ENCODE assay signal across 23 cellular contexts in genomic region chr1:215375386-215375785, GRCh38.
DNase-seq lines count a peak whose midpoint lies in the region; ATAC-seq, FAIRE-seq and TF ChIP-seq lines count a peak whose summit lies in the region.
"Had no signal": no experiment of that assay in that cellular context is flagged by ENCODE, and none has a peak within 500 bp of the region (broad histone marks: within the 10 kb centered on the region; RNA-seq: fewer than 3 reads in every experiment).

No MANE protein-coding gene starts in this region.

- H3K27ac ChIP-seq in GM23248 (no peak overlapping the region), astrocyte (ENCODE audit: low read depth, low read length) (no peak overlapping the region)
- H3K27ac ChIP-seq: 22Rv1 had no signal

- H3K4me1 ChIP-seq in GM23248 (ENCODE audit: insufficient read depth): peaks cover 14% of the 10 kb centered on the region
- no peaks in the 10 kb centered on the region for H3K4me1 ChIP-seq in astrocyte (ENCODE audit: insufficient read depth, low read length)
- H3K4me1 ChIP-seq: Caco-2 had no signal

- no peak overlapping the region for H2AFZ ChIP-seq in GM23248
- no peak overlapping the region for H2AFZ ChIP-seq in astrocyte (ENCODE audit: low read depth, low read length)

- DNase-seq in AG04449 (ENCODE audit: low read depth, low spot score): peak; percentile 23
- peak; percentile 1 for DNase-seq in GM23248
- peak; percentile 69 for DNase-seq in astrocyte (ENCODE audit: low read depth)
- no peak for DNase-seq in mesothelial cell of epicardium (ENCODE audit: low spot score in 2 of 2, unreplicated experiment in 2 of 2)
- DNase-seq in cerebellar nuclear complex (lab: John Stamatoyannopoulos, UW): no peak
- no peak for DNase-seq in HEK293T (ENCODE audit: extremely low spot score)
- DNase-seq: C1 segment of cervical spinal cord; Caco-2; CD4-positive, alpha-beta memory T cell; DMS153; DND-41; EL; GDM1; H9; HFFc6 had no signal

- H3K36me3 ChIP-seq in GM23248 (ENCODE audit: low read depth) (no peaks in the 10 kb centered on the region), astrocyte (ENCODE audit: insufficient read depth, low read length) (no peaks in the 10 kb centered on the region)

- no peak for FAIRE-seq in astrocyte (lab: Jason Lieb, UNC)
- FAIRE-seq: A204.1, GM12878, GM19239, H1 had no signal

- H3K9me3 ChIP-seq in GM23248 (ENCODE audit: low read depth) (no peaks in the 10 kb centered on the region), astrocyte (ENCODE audit: insufficient read depth, low read depth, low read length) (no peaks in the 10 kb centered on the region)
- H3K9me3 ChIP-seq: Caco-2 had no signal

- no peaks in the 10 kb centered on the region for H3K9me2 ChIP-seq in GM23248 (ENCODE audit: insufficient read depth)

- no peaks in the 10 kb centered on the region for H3K4me1 Mint-ChIP-seq in astrocyte (ENCODE audit: low read depth, unreplicated experiment)
- H3K4me1 Mint-ChIP-seq in mesothelial cell of epicardium: peaks cover 21% of the 10 kb centered on the region
- H3K4me1 Mint-ChIP-seq: CD4-positive, alpha-beta memory T cell; H9 had no signal

- ATAC-seq in GM19324 (IDR thresholded peaks at IDR 0.05; ENCODE audit: low FRiP score, unreplicated experiment) (no peak), GM19467 (IDR thresholded peaks at IDR 0.05; ENCODE audit: unreplicated experiment) (no peak)
- ATAC-seq: GM12878, HCT116 had no signal

- H3K79me2 ChIP-seq in GM23248 (ENCODE audit: insufficient read depth) (no peaks in the 10 kb centered on the region), astrocyte (ENCODE audit: insufficient read depth, low read length) (no peaks in the 10 kb centered on the region)

- no peak overlapping the region for H3K4me3 Mint-ChIP-seq in astrocyte (ENCODE audit: unreplicated experiment)
- H3K4me3 Mint-ChIP-seq in mesothelial cell of epicardium: no peak overlapping the region
- H3K4me3 Mint-ChIP-seq: CD4-positive, alpha-beta memory T cell; H9; HFFc6 had no signal

- peaks cover 5% of the 10 kb centered on the region; the same call in 1 of the 2 replicates for H3F3A ChIP-seq in GM23248 (ENCODE audit: insufficient read depth)

- H3K27me3 ChIP-seq in GM23248 (replicated peaks; ENCODE audit: insufficient read depth) (no peaks in the 10 kb centered on the region), astrocyte (ENCODE audit: insufficient read depth, low read length) (no peaks in the 10 kb centered on the region)

- H4K20me1 ChIP-seq in GM23248 (ENCODE audit: insufficient read depth) (no peaks in the 10 kb centered on the region), astrocyte (ENCODE audit: insufficient read depth, low read length) (no peaks in the 10 kb centered on the region)

- POLR2A ChIA-PET in AG04449 (lab: Yijun Ruan, JAX): no interaction called here
- POLR2A ChIA-PET in HEK293T (lab: Yijun Ruan, JAX): no interaction called here

- in situ Hi-C loops in GM23248 (cut with MboI): no loop called here

- H3K4me3 ChIP-seq in AG04449 (ENCODE audit: low read depth, low read length) (no peak overlapping the region), GM23248 (no peak overlapping the region), astrocyte (ENCODE audit: insufficient read depth, low read depth, low read length) (no peak overlapping the region)
- H3K4me3 ChIP-seq: GM12878 had no signal

- no peak overlapping the region for H3K9ac ChIP-seq in GM23248
- H3K9ac ChIP-seq in astrocyte (ENCODE audit: low read length): no peak overlapping the region

- CTCF ChIA-PET in AG04449 (lab: Yijun Ruan, JAX): no interaction called here
- CTCF ChIA-PET in HEK293T (lab: Yijun Ruan, JAX): no interaction called here

- H3K4me2 ChIP-seq in GM23248 (ENCODE audit: unreplicated experiment): no peak overlapping the region
- H3K4me2 ChIP-seq in astrocyte (ENCODE audit: low read length): no peak overlapping the region

- no peak for TF ChIP-seq CTCF in AG04449 (IDR thresholded peaks at IDR 0.05; ENCODE audit: insufficient read depth, low read length, missing control alignments)
- TF ChIP-seq CTCF in astrocyte (IDR thresholded peaks at IDR 0.05; ENCODE audit: insufficient read depth, low read depth, low read length): no peak
- no peak for TF ChIP-seq CTCF in mesothelial cell of epicardium (IDR thresholded peaks at IDR 0.05; ENCODE audit: unreplicated experiment)

- H3K27ac Mint-ChIP-seq in astrocyte (ENCODE audit: unreplicated experiment) (no peak overlapping the region), mesothelial cell of epicardium (peak overlapping the region; percentile 17)
- H3K27ac Mint-ChIP-seq: CD4-positive, alpha-beta memory T cell; H9; HFFc6 had no signal

- H3K27me3 Mint-ChIP-seq in astrocyte (ENCODE audit: low read depth, unreplicated experiment) (peaks cover 7% of the 10 kb centered on the region), mesothelial cell of epicardium (ENCODE audit: low read depth) (peaks cover 5% of the 10 kb centered on the region)
- H3K27me3 Mint-ChIP-seq: CD4-positive, alpha-beta memory T cell had no signal

- H3K36me3 Mint-ChIP-seq in astrocyte (ENCODE audit: low read depth, unreplicated experiment): no peaks in the 10 kb centered on the region
- H3K36me3 Mint-ChIP-seq in mesothelial cell of epicardium: no peaks in the 10 kb centered on the region
- H3K36me3 Mint-ChIP-seq: CD4-positive, alpha-beta memory T cell had no signal

- H3K9me3 Mint-ChIP-seq in astrocyte (ENCODE audit: unreplicated experiment) (no peaks in the 10 kb centered on the region), mesothelial cell of epicardium (peaks cover 12% of the 10 kb centered on the region)
- H3K9me3 Mint-ChIP-seq: H9, HFFc6 had no signal

TF ChIP-seq in HEK293T, 16 proteins besides CTCF, POLR2A, EP300 and RAD21:
- TF ChIP-seq ELF4 (IDR thresholded peaks at IDR 0.05) (no peak), PKNOX1 (IDR thresholded peaks at IDR 0.05) (no peak), BHLHE40 (IDR thresholded peaks at IDR 0.05; ENCODE audit: borderline replicate concordance) (no peak), TARDBP (IDR thresholded peaks at IDR 0.05) (no peak), SUZ12 (IDR thresholded peaks at IDR 0.05) (no peak), HDGF (IDR thresholded peaks at IDR 0.05; ENCODE audit: borderline replicate concordance) (no peak), FOXA1 (IDR thresholded peaks at IDR 0.05) (no peak), FOXM1 (IDR thresholded peaks at IDR 0.05; ENCODE audit: borderline replicate concordance) (no peak), ZNF384 (IDR thresholded peaks at IDR 0.05) (no peak), L3MBTL2 (conservative IDR thresholded peaks at IDR 0.05) (no peak), LEF1 (IDR thresholded peaks at IDR 0.05; ENCODE audit: borderline replicate concordance) (no peak)

Comparison
In these comparisons a context has a peak if more than half of its experiments do, and no peak if none do; other contexts are left out.
1. DNase-seq: peak in AG04449 (single experiment), GM23248 (single experiment) and astrocyte (single experiment); none in mesothelial cell of epicardium (0 of 2), cerebellar nuclear complex (0 of 2) and HEK293T (single experiment).